1 cellular context compared by ENCODE assay signal in the genomic region with DNA sequence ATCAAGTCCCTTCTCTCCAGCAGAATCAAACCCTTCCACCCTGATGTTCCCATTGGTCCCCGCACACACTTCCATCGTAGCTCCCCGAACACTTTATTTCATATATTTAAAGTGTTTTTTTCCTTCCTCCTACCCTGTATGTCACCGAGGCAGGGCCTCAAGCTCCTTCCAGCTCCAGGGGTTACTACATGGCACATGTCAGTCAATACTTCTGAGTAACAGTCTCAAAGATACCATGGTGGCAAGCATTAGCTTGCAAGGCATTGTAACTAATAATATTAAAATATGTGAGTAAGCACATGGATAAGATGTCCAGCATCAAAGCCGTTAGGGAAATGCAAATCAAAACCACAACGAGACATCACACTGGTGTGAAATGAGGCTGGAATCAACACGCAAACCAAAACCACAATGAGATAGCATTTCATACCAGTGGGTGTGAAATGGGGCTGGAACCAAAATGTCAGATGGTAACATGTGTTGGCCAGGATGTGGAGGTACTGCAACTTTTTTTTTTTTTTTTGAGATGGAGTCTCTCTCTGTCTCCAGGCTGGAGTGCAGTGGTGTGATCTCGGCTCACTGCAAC.
TF ChIP-seq lines count a peak whose summit lies in the region.

No MANE protein-coding gene starts in this region.

TF ChIP-seq in GM12878, 131 proteins besides CTCF, POLR2A, EP300 and RAD21 (continued from another document):
- no peak for TF ChIP-seq CUX1 (IDR thresholded peaks at IDR 0.05; ENCODE audit: insufficient replicate concordance, low read depth, low read length)
- TF ChIP-seq JUNB (IDR thresholded peaks at IDR 0.05): peak; percentile 10; the same call in 1 of the 2 replicates
- TF ChIP-seq YY1 (IDR thresholded peaks at IDR 0.05; ENCODE audit: low read depth, low read length): 0 out of 2 replicates have a peak, but pooled peaks have one; percentile 38
- no peak for TF ChIP-seq RCOR1 (conservative IDR thresholded peaks at IDR 0.05; ENCODE audit: low read depth, low read length)
- peak; percentile 90 for TF ChIP-seq RUNX3 (IDR thresholded peaks at IDR 0.05; ENCODE audit: low read length)
- TF ChIP-seq YBX1 (IDR thresholded peaks at IDR 0.05): no peak
- TF ChIP-seq SIX5 (IDR thresholded peaks at IDR 0.05; ENCODE audit: low read depth, low read length, severe bottlenecking): no peak
- 0 out of 2 replicates have a peak, but pooled peaks have one; percentile 10 for TF ChIP-seq CREM (IDR thresholded peaks at IDR 0.05; ENCODE audit: low read depth)
- no peak for TF ChIP-seq POLR2AphosphoS2 (IDR thresholded peaks at IDR 0.05; ENCODE audit: low read depth, low read length)
- TF ChIP-seq, protein P1, sequence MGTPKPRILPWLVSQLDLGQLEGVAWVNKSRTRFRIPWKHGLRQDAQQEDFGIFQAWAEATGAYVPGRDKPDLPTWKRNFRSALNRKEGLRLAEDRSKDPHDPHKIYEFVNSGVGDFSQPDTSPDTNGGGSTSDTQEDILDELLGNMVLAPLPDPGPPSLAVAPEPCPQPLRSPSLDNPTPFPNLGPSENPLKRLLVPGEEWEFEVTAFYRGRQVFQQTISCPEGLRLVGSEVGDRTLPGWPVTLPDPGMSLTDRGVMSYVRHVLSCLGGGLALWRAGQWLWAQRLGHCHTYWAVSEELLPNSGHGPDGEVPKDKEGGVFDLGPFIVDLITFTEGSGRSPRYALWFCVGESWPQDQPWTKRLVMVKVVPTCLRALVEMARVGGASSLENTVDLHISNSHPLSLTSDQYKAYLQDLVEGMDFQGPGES (IDR thresholded peaks at IDR 0.05): no peak
- TF ChIP-seq IKZF1 (conservative IDR thresholded peaks at IDR 0.05): peak; percentile 29; the same call in 1 of the 2 replicates
